ENCODE assay signal across 14 cellular contexts in the genomic region with DNA sequence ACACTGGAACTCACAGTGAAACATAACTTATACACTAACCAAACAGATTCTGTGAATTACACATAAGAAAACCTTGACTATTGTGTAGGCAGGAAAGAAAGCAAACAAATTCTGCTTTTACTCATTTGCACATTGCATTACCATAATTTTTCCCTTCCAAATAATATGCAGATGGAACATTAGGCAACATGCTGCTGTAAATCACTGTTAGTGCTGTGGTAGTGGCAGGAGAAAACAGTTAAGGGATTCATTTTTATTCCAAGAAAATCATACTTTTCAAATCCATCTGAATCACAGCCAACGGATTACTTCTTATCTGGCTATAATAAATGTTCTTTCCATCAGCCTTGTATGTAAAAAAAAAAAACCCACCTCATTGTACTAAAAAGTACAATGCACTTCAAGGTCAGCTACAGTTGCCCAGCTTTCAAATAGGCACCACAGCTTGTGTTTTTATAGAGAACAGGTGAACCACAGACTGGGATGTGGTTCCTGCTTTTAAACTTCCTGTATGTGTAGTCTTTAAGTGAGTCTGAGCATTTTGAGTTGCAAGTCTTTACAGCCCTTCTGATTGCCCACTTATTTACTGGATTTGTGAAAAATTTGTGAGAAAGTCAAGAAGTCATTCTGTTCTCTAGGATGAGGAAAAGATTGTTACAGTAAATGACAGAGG.
DNase-seq lines count a peak whose midpoint lies in the region; TF ChIP-seq lines count a peak whose summit lies in the region.
"Had no signal": no experiment of that assay in that cellular context is flagged by ENCODE, and none has a peak within 500 bp of the region (broad histone marks: within the 10 kb centered on the region; RNA-seq: fewer than 3 reads in every experiment).

No MANE protein-coding gene starts in this region.

- intact Hi-C loops in transverse colon (cut with DNase I; ENCODE audit: low total_unique reads): no loop called here

- H3K4me1 ChIP-seq in GM23248 (ENCODE audit: insufficient read depth): peaks cover 47% of the 10 kb centered on the region
- H3K4me1 ChIP-seq in right atrium auricular region: no peaks in the 10 kb centered on the region
- H3K4me1 ChIP-seq in transverse colon: no peaks in the 10 kb centered on the region
- H3K4me1 ChIP-seq: BLaER1 treated with 17β-estradiol and CSF1 and Interleukin-3, amounts not matched to agents 10 nM and 100 nM; SJCRH30 had no signal

- peak overlapping the region; percentile 45 for H2AFZ ChIP-seq in GM23248

- no peak for TF ChIP-seq EP300 in transverse colon (IDR thresholded peaks at IDR 0.05; ENCODE audit: low read depth)

- TF ChIP-seq CTCF in retinal pigment epithelial cell (conservative IDR thresholded peaks at IDR 0.05; ENCODE audit: low read depth, low read length) (no peak), right atrium auricular region (IDR thresholded peaks at IDR 0.05) (no peak), transverse colon (IDR thresholded peaks at IDR 0.05) (no peak)

- H4K20me1 ChIP-seq in GM23248 (ENCODE audit: insufficient read depth): no peaks in the 10 kb centered on the region
- H4K20me1 ChIP-seq: BLaER1 treated with 17β-estradiol and CSF1 and Interleukin-3, amounts not matched to agents 10 nM and 100 nM had no signal

- in situ Hi-C loops in GM23248 (cut with MboI): no loop called here
- in situ Hi-C loops in transverse colon (cut with MboI; ENCODE audit: low pct_ligation_motif_present in 1 of 4, low pct_unique_long_range_greater_than_20kb in 1 of 4, low sequenced_read_pairs in 3 of 4): no loop called here

- no peaks in the 10 kb centered on the region for H3K9me2 ChIP-seq in GM23248 (ENCODE audit: insufficient read depth)

- DNase-seq in GM23248: peak; percentile 19
- DNase-seq in NCI-H526 treated with DMSO at 0.1 percent for 48 hours (lab: John Stamatoyannopoulos, UW): peak; percentile 97
- DNase-seq in fibroblast of peridontal ligament (ENCODE audit: extremely low read depth): peak; percentile 26
- DNase-seq in retinal pigment epithelial cell (ENCODE audit: low read depth): peak; percentile 14
- no peak for DNase-seq in activated effector memory CD4-positive, alpha-beta T cell treated with Interleukin-2 at 50 U/mL for 16 hours
- no peak for DNase-seq in right atrium auricular region (ENCODE audit: low spot score)
- DNase-seq in transverse colon: no peak
- DNase-seq: NCI-H146, NCI-H2081 treated with DMSO at 0.1 percent for 48 hours, NCI-H82, RPMI8226 had no signal

- H3K9me3 ChIP-seq in GM23248 (ENCODE audit: low read depth) (no peaks in the 10 kb centered on the region), right atrium auricular region (no peaks in the 10 kb centered on the region), transverse colon (no peaks in the 10 kb centered on the region)
- H3K9me3 ChIP-seq: BLaER1 treated with 17β-estradiol and CSF1 and Interleukin-3, amounts not matched to agents 10 nM and 100 nM; SJCRH30 had no signal

- H3K4me3 ChIP-seq in GM23248: no peak overlapping the region
- H3K4me3 ChIP-seq in retinal pigment epithelial cell (ENCODE audit: low read length): no peak overlapping the region
- H3K4me3 ChIP-seq in right atrium auricular region: no peak overlapping the region
- no peak overlapping the region for H3K4me3 ChIP-seq in transverse colon
- H3K4me3 ChIP-seq: BLaER1 treated with 17β-estradiol and CSF1 and Interleukin-3, amounts not matched to agents 10 nM and 100 nM; GM12878; SJCRH30 had no signal

- 42 to 47% methylated on average over 1 of the region's 1 CpG for WGBS in GM23248 (ENCODE audit: low coverage in 1 of 2, low lambda C conversion rate in 2 of 2, missing lambda C conversion rate in 2 of 2), 2 experiments
- WGBS in transverse colon (ENCODE audit: low coverage in 1 of 2), 2 donors: 44 to 45% methylated on average over 1 of the region's 1 CpG

- no peaks in the 10 kb centered on the region for H3K79me2 ChIP-seq in GM23248 (ENCODE audit: insufficient read depth)

- H3K27ac ChIP-seq in GM23248: 0 out of 2 replicates have a peak overlapping the region, but pooled peaks have one; percentile 2
- H3K27ac ChIP-seq in right atrium auricular region: no peak overlapping the region
- no peak overlapping the region for H3K27ac ChIP-seq in transverse colon
- H3K27ac ChIP-seq: BLaER1 treated with 17β-estradiol and CSF1 and Interleukin-3, amounts not matched to agents 10 nM and 100 nM; SJCRH30 had no signal

- no peak for TF ChIP-seq POLR2A in transverse colon (IDR thresholded peaks at IDR 0.05)

- H3K36me3 ChIP-seq in GM23248 (ENCODE audit: low read depth): no peaks in the 10 kb centered on the region
- H3K36me3 ChIP-seq in right atrium auricular region: no peaks in the 10 kb centered on the region
- H3K36me3 ChIP-seq in transverse colon: no peaks in the 10 kb centered on the region
- H3K36me3 ChIP-seq: BLaER1 treated with 17β-estradiol and CSF1 and Interleukin-3, amounts not matched to agents 10 nM and 100 nM; SJCRH30 had no signal

- H3K9ac ChIP-seq in GM23248: no peak overlapping the region
- H3K9ac ChIP-seq: BLaER1 treated with 17β-estradiol and CSF1 and Interleukin-3, amounts not matched to agents 10 nM and 100 nM had no signal

- peak overlapping the region; percentile 44 for H3K4me2 ChIP-seq in GM23248 (ENCODE audit: unreplicated experiment)
- H3K4me2 ChIP-seq: BLaER1 treated with 17β-estradiol and CSF1 and Interleukin-3, amounts not matched to agents 10 nM and 100 nM had no signal

- no peaks in the 10 kb centered on the region for H3K27me3 ChIP-seq in GM23248 (replicated peaks; ENCODE audit: insufficient read depth)
- H3K27me3 ChIP-seq in right atrium auricular region: no peaks in the 10 kb centered on the region
- no peaks in the 10 kb centered on the region for H3K27me3 ChIP-seq in transverse colon
- H3K27me3 ChIP-seq: BLaER1 treated with 17β-estradiol and CSF1 and Interleukin-3, amounts not matched to agents 10 nM and 100 nM; SJCRH30 had no signal

- H3F3A ChIP-seq in GM23248 (ENCODE audit: insufficient read depth): peaks cover 33% of the 10 kb centered on the region

Comparison
In these comparisons a context has a peak if more than half of its experiments do, and no peak if none do; other contexts are left out.
1. DNase-seq: peak in GM23248 (single experiment), NCI-H526 treated with DMSO at 0.1 percent for 48 hours (single experiment), fibroblast of peridontal ligament (single experiment) and retinal pigment epithelial cell (single experiment); none in activated effector memory CD4-positive, alpha-beta T cell treated with Interleukin-2 at 50 U/mL for 16 hours (single experiment), right atrium auricular region (single experiment) and transverse colon (single experiment).